ENCODE assay signal across 8 cellular contexts in genomic region chr22:30196867-30197336, GRCh38. TPM values are rescaled to one million over a fixed set of nuclear protein-coding genes. Genes with fewer than 3 reads are reported as not detected.
DNase-seq lines count a peak whose midpoint lies in the region; ATAC-seq, FAIRE-seq and TF ChIP-seq lines count a peak whose summit lies in the region.

No MANE protein-coding gene starts in this region.

- intact Hi-C loops in CD4-positive, alpha-beta T cell (cut with DNase I, micrococcal nuclease), result no loop called here
- intact Hi-C loops in OCI-LY7 (cut with micrococcal nuclease; ENCODE audit: unreplicated experiment), result no loop called here

- H3K36me3 Mint-ChIP-seq in CD4-positive, alpha-beta T cell (ENCODE audit: low read depth), result no peaks in the 10 kb centered on the region
- no peaks in the 10 kb centered on the region for H3K36me3 Mint-ChIP-seq in effector memory CD8-positive, alpha-beta T cell (ENCODE audit: insufficient read depth)
- H3K36me3 Mint-ChIP-seq in nephron progenitor cell (ENCODE audit: low read depth), result no peaks in the 10 kb centered on the region

- H3K4me1 ChIP-seq in OCI-LY7 (ENCODE audit: insufficient read depth, low read length, poor library complexity, severe bottlenecking), result peaks cover 28% of the 10 kb centered on the region

- H3K4me3 ChIP-seq in OCI-LY7 (ENCODE audit: low read depth, low read length, poor library complexity, severe bottlenecking), result no peak overlapping the region

- no peak for ATAC-seq in CD4-positive, alpha-beta T cell (ENCODE audit: poor library complexity)
- no peak for ATAC-seq in effector memory CD8-positive, alpha-beta T cell (replicated peaks)
- no peak for ATAC-seq in GM18868 (IDR thresholded peaks at IDR 0.05; ENCODE audit: unreplicated experiment)

- H3K4me1 Mint-ChIP-seq in CD4-positive, alpha-beta T cell (ENCODE audit: low read depth), result peaks cover 58% of the 10 kb centered on the region
- H3K4me1 Mint-ChIP-seq in effector memory CD8-positive, alpha-beta T cell (ENCODE audit: low read depth in 2 of 2), result peaks cover 12 to 19% of the 10 kb centered on the region in 2 donors
- peaks cover 68% of the 10 kb centered on the region for H3K4me1 Mint-ChIP-seq in nephron progenitor cell

- no peak for DNase-seq in CD4-positive, alpha-beta T cell
- DNase-seq in OCI-LY7 (ENCODE audit: low spot score) (no peak), nephron progenitor cell (no peak), GM10266 (ENCODE audit: extremely low spot score) (no peak), medulla oblongata (ENCODE audit: extremely low spot score) (no peak), H54 (ENCODE audit: insufficient read length, low spot score) (no peak)
- no peak for DNase-seq in effector memory CD8-positive, alpha-beta T cell

- peak overlapping the region; percentile 66 for H3K4me3 Mint-ChIP-seq in CD4-positive, alpha-beta T cell
- H3K4me3 Mint-ChIP-seq in effector memory CD8-positive, alpha-beta T cell, result no peak overlapping the region
- H3K4me3 Mint-ChIP-seq in nephron progenitor cell, result peak overlapping the region; percentile 70

- H3K9me3 ChIP-seq in CD4-positive, alpha-beta T cell (ENCODE audit: control insufficient read depth, low read length), result no peaks in the 10 kb centered on the region
- no peaks in the 10 kb centered on the region for H3K9me3 ChIP-seq in OCI-LY7 (ENCODE audit: low read length)

- POLR2A ChIA-PET in CD4-positive, alpha-beta T cell (lab: Charles Lee), result interaction anchor here (1.4 kb wide), 1 partner anchor 24 kb away, joined by 3 read pairs; no protein-coding TSS in a partner anchor
- POLR2A ChIA-PET in OCI-LY7 (lab: Charles Lee), result interaction anchor here (1.2 kb wide), 1 partner anchor 15 kb away, joined by 4 read pairs; no protein-coding TSS in a partner anchor

- peak overlapping the region; percentile 83 for H2AFZ ChIP-seq in OCI-LY7 (ENCODE audit: low read length)

- H3K9me2 ChIP-seq in OCI-LY7 (ENCODE audit: insufficient read depth, low read length), result no peaks in the 10 kb centered on the region

- no peak for TF ChIP-seq POLR2A in H54 (IDR thresholded peaks at IDR 0.05; ENCODE audit: low read depth, low read length)

- BruUV-seq in OCI-LY7 (replicated peaks; lab: Mats Ljungman, UMichigan), result no TSS peak

- no peaks in the 10 kb centered on the region for H3K27me3 ChIP-seq in CD4-positive, alpha-beta T cell (ENCODE audit: control insufficient read depth, insufficient read depth, low read length)

- no peaks in the 10 kb centered on the region for H3K27me3 Mint-ChIP-seq in CD4-positive, alpha-beta T cell
- H3K27me3 Mint-ChIP-seq in effector memory CD8-positive, alpha-beta T cell, result no peaks in the 10 kb centered on the region
- peaks cover 26% of the 10 kb centered on the region for H3K27me3 Mint-ChIP-seq in nephron progenitor cell (ENCODE audit: low read depth, poor library complexity)

- no peak overlapping the region for H3K27ac ChIP-seq in CD4-positive, alpha-beta T cell (ENCODE audit: low read depth, low read length)
- peak overlapping the region; percentile 22 for H3K27ac ChIP-seq in OCI-LY7 (ENCODE audit: low read depth, low read length, poor library complexity, severe bottlenecking)

- CTCF ChIA-PET in CD4-positive, alpha-beta T cell (lab: Charles Lee), result interaction anchor here (1.0 kb wide), 1 partner anchor 723 kb away, joined by 3 read pairs; no protein-coding TSS in a partner anchor
- CTCF ChIA-PET in OCI-LY7 (lab: Charles Lee; ENCODE audit: unreplicated experiment), result no interaction called here

- no peaks in the 10 kb centered on the region for H3K9me3 Mint-ChIP-seq in CD4-positive, alpha-beta T cell
- H3K9me3 Mint-ChIP-seq in effector memory CD8-positive, alpha-beta T cell, result no peaks in the 10 kb centered on the region
- peaks cover 4% of the 10 kb centered on the region for H3K9me3 Mint-ChIP-seq in nephron progenitor cell

- peak overlapping the region; percentile 73 for H3K27ac Mint-ChIP-seq in CD4-positive, alpha-beta T cell
- H3K27ac Mint-ChIP-seq in effector memory CD8-positive, alpha-beta T cell, result peak overlapping the region; percentile 36 to 41
- H3K27ac Mint-ChIP-seq in nephron progenitor cell, result peak overlapping the region; percentile 99

- no peaks in the 10 kb centered on the region for H3K79me2 ChIP-seq in OCI-LY7 (ENCODE audit: insufficient read depth, low read depth, low read length)

- H3K36me3 ChIP-seq in OCI-LY7 (ENCODE audit: insufficient read depth, low read length), result no peaks in the 10 kb centered on the region

- H4K20me1 ChIP-seq in OCI-LY7 (ENCODE audit: insufficient read depth, low read length), result no peaks in the 10 kb centered on the region

- no peak for TF ChIP-seq CTCF in CD4-positive, alpha-beta T cell (IDR thresholded peaks at IDR 0.05)
- TF ChIP-seq CTCF in OCI-LY7 (conservative IDR thresholded peaks at IDR 0.05; ENCODE audit: low read length) (no peak), nephron progenitor cell (IDR thresholded peaks at IDR 0.05) (no peak), GM10266 (IDR thresholded peaks at IDR 0.05; ENCODE audit: control insufficient read depth, insufficient read depth, low read depth, missing control alignments) (no peak)

- no peak for FAIRE-seq in H54 (lab: Jason Lieb, UNC)

- peak overlapping the region; percentile 41 for H3K4me2 ChIP-seq in OCI-LY7 (ENCODE audit: low read length)

RNA-seq across cellular contexts. Expression of gene LIF, which starts 49.7 kb away (rescaled TPM):
- under 1 TPM; 0.17 to 0.30 TPM for total RNA-seq in CD4-positive, alpha-beta T cell
- total RNA-seq in OCI-LY7 (2014; rRNA removed; shearing (Covaris generic)), result 0.06 TPM in 1 of 2 replicates, not detected in the other
- not detected in 2 replicates for total RNA-seq in OCI-LY7 (2022)

Comparison
In these comparisons a context has a peak if more than half of its experiments do, and no peak if none do; other contexts are left out.
1. H3K27ac Mint-ChIP-seq: peak in every context shown above with its lines; median percentile 99 in nephron progenitor cell; 73 in CD4-positive, alpha-beta T cell; 38 in effector memory CD8-positive, alpha-beta T cell.
2. H3K4me3 Mint-ChIP-seq: peak in CD4-positive, alpha-beta T cell (single experiment) and nephron progenitor cell (single experiment); none in effector memory CD8-positive, alpha-beta T cell (0 of 2).